ENCODE assay signal across 1 cellular context in genomic region chr2:121233486-121234110, GRCh38.
TF ChIP-seq lines count a peak whose summit lies in the region.

No MANE protein-coding gene starts in this region.

TF ChIP-seq in K562, 482 proteins besides CTCF, POLR2A, EP300 and RAD21 (continued from another document):
- TF ChIP-seq MLX (CRISPR knock-in tag; conservative IDR thresholded peaks at IDR 0.05) (no peak), ZNF551 (CRISPR knock-in tag; IDR thresholded peaks at IDR 0.05) (no peak), ZNF239 (CRISPR knock-in tag; IDR thresholded peaks at IDR 0.05) (no peak), SNIP1 (IDR thresholded peaks at IDR 0.05; ENCODE audit: low read depth) (no peak), ZNF124 (CRISPR knock-in tag; IDR thresholded peaks at IDR 0.05) (no peak), CLOCK (CRISPR knock-in tag; IDR thresholded peaks at IDR 0.05; ENCODE audit: borderline replicate concordance) (no peak), ARNT (IDR thresholded peaks at IDR 0.05) (no peak), RAD51 (IDR thresholded peaks at IDR 0.05; ENCODE audit: borderline replicate concordance, low read depth) (no peak), ZNF699 (CRISPR knock-in tag; IDR thresholded peaks at IDR 0.05; ENCODE audit: insufficient replicate concordance) (no peak)
